ENCODE assay signal across 1 cellular context in the genomic region with DNA sequence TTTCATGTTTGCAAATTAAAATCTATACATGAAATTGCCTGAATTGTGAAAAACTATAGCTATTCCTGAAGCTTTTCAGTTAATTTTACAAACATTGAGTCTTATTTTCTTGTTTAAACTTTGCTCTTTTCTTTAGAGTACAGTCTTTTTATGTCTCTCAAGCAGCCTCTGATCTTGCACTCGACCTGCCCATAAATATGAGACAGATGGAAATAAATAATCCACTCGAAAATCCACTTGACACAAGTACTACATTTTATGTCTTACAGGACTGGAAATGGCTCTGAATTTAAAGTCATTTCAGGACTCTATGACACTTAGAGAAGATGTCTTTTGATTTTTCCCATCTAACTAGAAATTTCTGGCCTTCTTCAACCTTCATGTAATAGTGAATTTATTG.
TF ChIP-seq lines count a peak whose summit lies in the region.

No MANE protein-coding gene starts in this region.

TF ChIP-seq in HEK293T, 16 proteins besides CTCF, POLR2A, EP300 and RAD21:
- TF ChIP-seq, protein P1, sequence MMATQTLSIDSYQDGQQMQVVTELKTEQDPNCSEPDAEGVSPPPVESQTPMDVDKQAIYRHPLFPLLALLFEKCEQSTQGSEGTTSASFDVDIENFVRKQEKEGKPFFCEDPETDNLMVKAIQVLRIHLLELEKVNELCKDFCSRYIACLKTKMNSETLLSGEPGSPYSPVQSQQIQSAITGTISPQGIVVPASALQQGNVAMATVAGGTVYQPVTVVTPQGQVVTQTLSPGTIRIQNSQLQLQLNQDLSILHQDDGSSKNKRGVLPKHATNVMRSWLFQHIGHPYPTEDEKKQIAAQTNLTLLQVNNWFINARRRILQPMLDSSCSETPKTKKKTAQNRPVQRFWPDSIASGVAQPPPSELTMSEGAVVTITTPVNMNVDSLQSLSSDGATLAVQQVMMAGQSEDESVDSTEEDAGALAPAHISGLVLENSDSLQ (IDR thresholded peaks at IDR 0.05), result peak; percentile 68
- no peak for TF ChIP-seq ZNF384 (IDR thresholded peaks at IDR 0.05)
